Comparison of ENCODE assay signal across 22 cellular contexts in the genomic region with DNA sequence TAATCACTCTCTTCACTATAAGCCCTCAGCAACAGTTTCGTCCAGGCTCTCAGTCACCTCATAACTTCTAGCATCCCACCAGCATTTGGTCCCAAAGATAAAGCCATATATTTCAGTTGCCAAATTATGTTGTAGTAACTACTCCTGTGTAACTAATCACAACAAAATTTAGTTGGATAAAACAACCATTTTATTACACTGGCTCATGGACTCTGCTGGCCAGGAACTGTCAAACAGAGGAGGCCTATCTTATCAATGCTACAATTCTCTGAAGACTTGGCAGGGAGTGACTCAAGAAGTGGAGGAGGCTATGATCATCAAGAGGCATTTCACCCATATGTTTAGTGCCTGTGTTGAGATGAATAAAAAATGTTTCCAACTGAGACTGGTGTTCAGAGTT.
DNase-seq lines count a peak whose midpoint lies in the region; ATAC-seq and TF ChIP-seq lines count a peak whose summit lies in the region.
"Had no signal": no experiment of that assay in that cellular context is flagged by ENCODE, and none has a peak within 500 bp of the region (broad histone marks: within the 10 kb centered on the region; RNA-seq: fewer than 3 reads in every experiment).

No MANE protein-coding gene starts in this region.

- H3K9ac ChIP-seq in H9 (ENCODE audit: extremely low read depth, insufficient read length, low read length) = no peak overlapping the region

- no peak overlapping the region for H2AFZ ChIP-seq in H9 (ENCODE audit: low read length)

- H3K79me1 ChIP-seq in H9 (ENCODE audit: insufficient read depth, low read depth, low read length, poor library complexity, severe bottlenecking) = no peaks in the 10 kb centered on the region

- H3K9me3 ChIP-seq in right atrium auricular region (peaks cover 0 to 14% of the 10 kb centered on the region in 2 donors), H9 (ENCODE audit: control insufficient read depth, low read depth, low read length) (no peaks in the 10 kb centered on the region)
- H3K9me3 ChIP-seq: A549 had no signal

- no peak overlapping the region for H3K4me3 Mint-ChIP-seq in H9
- H3K4me3 Mint-ChIP-seq: B cell, CD14-positive monocyte, HFFc6 had no signal

- H2BK15ac ChIP-seq in H9 (ENCODE audit: low read depth, low read length) = no peak overlapping the region

- H4K8ac ChIP-seq in H9 (replicated peaks; ENCODE audit: insufficient read length, low read depth, low read length) = no peak overlapping the region

- H2BK5ac ChIP-seq in H9 (ENCODE audit: insufficient read length, low read length) = no peak overlapping the region

- H3K4me1 Mint-ChIP-seq in H9 = no peaks in the 10 kb centered on the region
- H3K4me1 Mint-ChIP-seq: B cell, CD14-positive monocyte had no signal

- no peak overlapping the region for H4K91ac ChIP-seq in H9 (ENCODE audit: insufficient read length, low read depth, low read length)

- TF ChIP-seq CTCF in right atrium auricular region (IDR thresholded peaks at IDR 0.05) (no peak), choroid plexus epithelial cell (conservative IDR thresholded peaks at IDR 0.05; ENCODE audit: low read depth, low read length) (no peak), omental fat pad (IDR thresholded peaks at IDR 0.05) (no peak), H9 (conservative IDR thresholded peaks at IDR 0.05) (no peak)

- H3K36me3 Mint-ChIP-seq in H9 (ENCODE audit: insufficient read depth in 1 of 3, low read depth in 3 of 3) = peaks cover 0 to 8% (median 2%) of the 10 kb centered on the region in 3 experiments; a peak in 2 of 7 replicates
- H3K36me3 Mint-ChIP-seq: CD14-positive monocyte had no signal

- no peak overlapping the region for H3T11ph ChIP-seq in H9 (ENCODE audit: low read length)

- H3K27ac ChIP-seq in right atrium auricular region = no peak overlapping the region
- no peak overlapping the region for H3K27ac ChIP-seq in H9 (ENCODE audit: insufficient read length, low read depth, low read length)
- H3K27ac ChIP-seq: A549 had no signal

- ATAC-seq in left ventricle myocardium superior (peak; percentile 64), omental fat pad (ENCODE audit: low FRiP score) (peak; percentile 84)
- ATAC-seq: A549, K562 had no signal

- intact Hi-C loops in left ventricle myocardium superior (cut with micrococcal nuclease) = no loop called here

- H3K4me3 ChIP-seq in right atrium auricular region (no peak overlapping the region), choroid plexus epithelial cell (ENCODE audit: low read depth, low read length) (no peak overlapping the region)
- H3K4me3 ChIP-seq: A549, K562, MG63 had no signal

- H3K18ac ChIP-seq in H9 (ENCODE audit: insufficient read length, low read depth, low read length) = no peak overlapping the region

- no peaks in the 10 kb centered on the region for H3K27me3 Mint-ChIP-seq in H9 (ENCODE audit: low read depth)
- H3K27me3 Mint-ChIP-seq: B cell had no signal

- no peaks in the 10 kb centered on the region for H3K23me2 ChIP-seq in H9 (ENCODE audit: insufficient read length, low read depth, low read length, poor library complexity, severe bottlenecking)

- H3K4me1 ChIP-seq in right atrium auricular region = no peaks in the 10 kb centered on the region
- no peaks in the 10 kb centered on the region for H3K4me1 ChIP-seq in H9 (ENCODE audit: insufficient read depth, low read length)
- H3K4me1 ChIP-seq: A549 had no signal

- no peak overlapping the region for H2BK120ac ChIP-seq in H9 (ENCODE audit: low read depth, low read length, poor library complexity, severe bottlenecking)

- H3K79me2 ChIP-seq in H9 (ENCODE audit: insufficient read depth, low read length) = no peaks in the 10 kb centered on the region

- H3K9me3 Mint-ChIP-seq in H9 = peaks cover 10 to 14% of the 10 kb centered on the region in 2 experiments; a peak in 3 of 5 replicates

- no peak overlapping the region for H4K5ac ChIP-seq in H9 (ENCODE audit: insufficient read length, low read depth, low read length)

- no peak overlapping the region for H3K14ac ChIP-seq in H9 (ENCODE audit: insufficient read depth, low read length)

- H3K56ac ChIP-seq in H9 (ENCODE audit: insufficient read length, low read depth, low read length) = no peak overlapping the region

- H2BK20ac ChIP-seq in H9 (ENCODE audit: low read depth, low read length, poor library complexity, severe bottlenecking) = no peak overlapping the region

- H2AK5ac ChIP-seq in H9 (ENCODE audit: insufficient read length, low read length) = no peak overlapping the region

- H3K36me3 ChIP-seq in right atrium auricular region = no peaks in the 10 kb centered on the region
- H3K36me3 ChIP-seq: MG63 had no signal

- H3K27me3 ChIP-seq in right atrium auricular region (no peaks in the 10 kb centered on the region), H9 (ENCODE audit: insufficient read depth, low read length) (no peaks in the 10 kb centered on the region)
- H3K27me3 ChIP-seq: MG63 had no signal

- no peak overlapping the region for H3K27ac Mint-ChIP-seq in H9
- H3K27ac Mint-ChIP-seq: B cell, CD14-positive monocyte, HFFc6 had no signal

- H3K23ac ChIP-seq in H9 (ENCODE audit: insufficient read length, low read depth, low read length) = no peak overlapping the region

- H3K4ac ChIP-seq in H9 (ENCODE audit: low read depth, low read length) = no peak overlapping the region

- no CpG with 5 or more reads among the region's 1 CpG for WGBS in H9 (ENCODE audit: extremely low coverage, insufficient read length, low lambda C conversion rate)

- no peak for DNase-seq in left ventricle myocardium superior
- no peak for DNase-seq in right atrium auricular region (ENCODE audit: low spot score)
- peak; percentile 13 for DNase-seq in choroid plexus epithelial cell (ENCODE audit: low read depth)
- no peak for DNase-seq in omental fat pad (ENCODE audit: low spot score)
- no peak for DNase-seq in NCI-H1048 (lab: John Stamatoyannopoulos, UW)
- no peak for DNase-seq in H9
- no peak for DNase-seq in NCI-H510A treated with DMSO at 0.1 percent for 48 hours (lab: John Stamatoyannopoulos, UW)
- DNase-seq: EL; GF-D8; H7; HFFc6; MG63; NCI-H1417 treated with DMSO at 0.1 percent for 48 hours; NCI-H187; NCI-H510A; NCI-H748 treated with DMSO at 0.1 percent for 48 hours; NK-92 treated with Interleukin-12 subunit alpha and Interleukin-12 subunit beta, amount 100 ng/mL, for 24 hours; SHP77 had no signal

- no peaks in the 10 kb centered on the region for H4K20me1 ChIP-seq in H9 (ENCODE audit: control insufficient read depth, insufficient read depth, insufficient read length)

- H3K4me2 ChIP-seq in H9 (ENCODE audit: insufficient read depth, insufficient read length, low read length) = no peak overlapping the region
- H3K4me2 ChIP-seq: A549 had no signal

- no peak overlapping the region for H2BK12ac ChIP-seq in H9 (ENCODE audit: insufficient read length, low read depth, low read length)
